13 cellular contexts compared by ENCODE assay signal in genomic region chr1:201264554-201264953, GRCh38. TPM values are rescaled to one million over a fixed set of nuclear protein-coding genes. Genes with fewer than 3 reads are reported as not detected.
"Had no signal": no experiment of that assay in that cellular context is flagged by ENCODE, and none has a peak within 500 bp of the region (broad histone marks: within the 10 kb centered on the region; RNA-seq: fewer than 3 reads in every experiment).

No MANE protein-coding gene starts in this region.

- H3K27ac ChIP-seq: testis, upper lobe of left lung had no signal

- ATAC-seq: naive thymus-derived CD8-positive, alpha-beta T cell; stimulated activated naive CD8-positive, alpha-beta T cell treated with anti-CD3 and anti-CD28 coated beads, Interleukin-15, amount 100 ng/mL, for 72 hours had no signal

- H3K4me3 Mint-ChIP-seq: activated naive CD8-positive, alpha-beta T cell; immature natural killer cell; naive thymus-derived CD8-positive, alpha-beta T cell; stimulated activated naive CD8-positive, alpha-beta T cell treated with anti-CD3 and anti-CD28 coated beads, Interleukin-15, amount 100 ng/mL, for 72 hours; T-helper 1 cell treated with Interleukin-12 subunit alpha and Interleukin-12 subunit beta and Interleukin-4 antibody, amounts not matched to agents 30 μg/mL and 1 μg/mL, for 36 hours had no signal

- H3K36me3 ChIP-seq: upper lobe of left lung had no signal

- H3K9me3 ChIP-seq: testis, upper lobe of left lung had no signal

- H3K9me3 Mint-ChIP-seq: immature natural killer cell; naive thymus-derived CD8-positive, alpha-beta T cell; stimulated activated naive CD8-positive, alpha-beta T cell treated with anti-CD3 and anti-CD28 coated beads, Interleukin-15, amount 100 ng/mL, for 72 hours; T-helper 1 cell treated with Interleukin-12 subunit alpha and Interleukin-12 subunit beta and Interleukin-4 antibody, amounts not matched to agents 30 μg/mL and 1 μg/mL, for 36 hours had no signal

- H3K4me1 Mint-ChIP-seq: immature natural killer cell; stimulated activated naive CD8-positive, alpha-beta T cell treated with anti-CD3 and anti-CD28 coated beads, Interleukin-15, amount 100 ng/mL, for 72 hours had no signal

- H3K27ac Mint-ChIP-seq: activated naive CD8-positive, alpha-beta T cell; immature natural killer cell; naive thymus-derived CD8-positive, alpha-beta T cell; stimulated activated naive CD8-positive, alpha-beta T cell treated with anti-CD3 and anti-CD28 coated beads, Interleukin-15, amount 100 ng/mL, for 72 hours; T-helper 1 cell treated with Interleukin-12 subunit alpha and Interleukin-12 subunit beta and Interleukin-4 antibody, amounts not matched to agents 30 μg/mL and 1 μg/mL, for 36 hours had no signal

- H3K36me3 Mint-ChIP-seq: activated naive CD8-positive, alpha-beta T cell; immature natural killer cell; naive thymus-derived CD8-positive, alpha-beta T cell had no signal

- H3K4me3 ChIP-seq: testis, upper lobe of left lung had no signal

- DNase-seq: activated CD4-positive, alpha-beta T cell treated with anti-CD3 and anti-CD28 coated beads, Interleukin-2, amount 50 U/mL, for 4 hours; activated gamma-delta T cell treated with Interleukin-2 at 50 U/mL for 16 hours; effector CD8-positive, alpha-beta T cell; immature natural killer cell; naive thymus-derived CD8-positive, alpha-beta T cell; stimulated activated naive CD8-positive, alpha-beta T cell treated with anti-CD3 and anti-CD28 coated beads, Interleukin-15, amount 100 ng/mL, for 72 hours; testis; upper lobe of left lung had no signal

- H3K27me3 ChIP-seq: testis, upper lobe of left lung had no signal

RNA-seq across cellular contexts. Expression of gene PKP1, which starts 18.8 kb away (rescaled TPM):
- total RNA-seq: endothelial cell of umbilical vein; fibroblast of villous mesenchyme; liver; naive thymus-derived CD8-positive, alpha-beta T cell had no signal
- polyA plus RNA-seq: immature natural killer cell; naive thymus-derived CD8-positive, alpha-beta T cell had no signal
